In the genomic region with DNA sequence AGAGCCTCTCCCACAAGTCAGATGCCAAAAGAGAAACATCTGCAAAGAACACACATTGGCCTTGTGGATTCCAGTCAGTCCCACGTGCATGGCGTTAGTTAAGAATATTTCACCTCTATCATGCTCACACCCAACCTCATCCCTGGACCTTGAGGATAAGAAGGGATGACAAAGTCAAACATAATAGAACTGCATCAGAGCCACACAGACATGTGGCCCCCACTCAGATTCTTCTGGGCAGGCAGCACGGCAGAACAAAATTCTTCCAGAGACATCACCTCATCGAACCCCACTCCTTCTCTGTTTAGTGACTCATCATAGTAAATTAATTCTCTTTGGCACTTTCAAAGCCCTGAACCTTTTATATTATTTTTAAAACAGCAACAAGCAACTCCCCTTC, we compare ENCODE assay signal across 23 cellular contexts. TPM values are rescaled to one million over a fixed set of nuclear protein-coding genes. Genes with fewer than 3 reads are reported as not detected.
"Had no signal": no experiment of that assay in that cellular context is flagged by ENCODE, and none has a peak within 500 bp of the region (broad histone marks: within the 10 kb centered on the region; RNA-seq: fewer than 3 reads in every experiment).

No MANE protein-coding gene starts in this region.

- H3K27me3 Mint-ChIP-seq: activated T-helper 17 cell treated with anti-CD3 and anti-CD28 coated beads, Interleukin-2, amount 50 U/mL, for 72 hours; stimulated activated naive B cell treated with anti-CD40 and anti-IgM and Interleukin-4, amounts not matched to agents 10 μg/mL and 1 μg/mL and 100 μg/mL, for 72 hours; T-cell had no signal

- H3K9me3 Mint-ChIP-seq: activated T-helper 17 cell treated with anti-CD3 and anti-CD28 coated beads, Interleukin-2, amount 50 U/mL, for 72 hours; nephron progenitor cell; T-cell; T-helper 2 cell treated with Interferon-gamma antibody and Interleukin-4, amounts not matched to agents 5 μg/mL and 100 μg/mL, for 36 hours; type B pancreatic cell had no signal

- H3K4me1 Mint-ChIP-seq: activated T-helper 17 cell treated with anti-CD3 and anti-CD28 coated beads, Interleukin-2, amount 50 U/mL, for 72 hours; T-cell had no signal

- DNase-seq: activated CD4-positive, alpha-beta T cell treated with anti-CD3 and anti-CD28 coated beads for 1 hour; activated CD4-positive, alpha-beta T cell treated with anti-CD3 and anti-CD28 coated beads, Interleukin-2, amount 50 U/mL, for 1 hour; activated CD8-positive, alpha-beta T cell treated with anti-CD3 and anti-CD28 coated beads, Interleukin-2, amount 10 ng/mL, durations not matched to agents 7 days and 5 days; activated naive CD4-positive, alpha-beta T cell treated with Interleukin-2 at 50 U/mL for 16 hours; amygdala; brain microvascular endothelial cell; dermis blood vessel endothelial cell; effector CD8-positive, alpha-beta T cell; foreskin melanocyte; hippocampal formation; left ventricle myocardium superior; mammary epithelial cell; nephron progenitor cell; occipital lobe; stimulated activated CD4-positive, alpha-beta T cell treated with anti-CD3 and anti-CD28 coated beads, Interleukin-15, amount 100 ng/mL, for 24 hours; stimulated activated naive B cell treated with anti-CD40 and anti-IgM and Interleukin-4, amounts not matched to agents 10 μg/mL and 1 μg/mL and 100 μg/mL, for 72 hours; T-cell; WERI-Rb-1 had no signal

- H3K27ac Mint-ChIP-seq: activated CD8-positive, alpha-beta T cell treated with anti-CD3 and anti-CD28 coated beads, Interleukin-2, amount 10 ng/mL, durations not matched to agents 7 days and 5 days; activated T-helper 17 cell treated with anti-CD3 and anti-CD28 coated beads, Interleukin-2, amount 50 U/mL, for 72 hours; nephron progenitor cell; stimulated activated naive B cell treated with anti-CD40 and anti-IgM and Interleukin-4, amounts not matched to agents 10 μg/mL and 1 μg/mL and 100 μg/mL, for 72 hours; T-cell; T-helper 2 cell treated with Interferon-gamma antibody and Interleukin-4, amounts not matched to agents 5 μg/mL and 100 μg/mL, for 36 hours; type B pancreatic cell had no signal

- H3K4me3 Mint-ChIP-seq: activated CD8-positive, alpha-beta T cell treated with anti-CD3 and anti-CD28 coated beads, Interleukin-2, amount 10 ng/mL, durations not matched to agents 7 days and 5 days; activated T-helper 17 cell treated with anti-CD3 and anti-CD28 coated beads, Interleukin-2, amount 50 U/mL, for 72 hours; nephron progenitor cell; T-cell; T-helper 2 cell treated with Interferon-gamma antibody and Interleukin-4, amounts not matched to agents 5 μg/mL and 100 μg/mL, for 36 hours; type B pancreatic cell had no signal

- ATAC-seq: activated CD8-positive, alpha-beta T cell treated with anti-CD3 and anti-CD28 coated beads, Interleukin-2, amount 10 ng/mL, durations not matched to agents 7 days and 5 days; activated T-helper 17 cell treated with anti-CD3 and anti-CD28 coated beads, Interleukin-2, amount 50 U/mL, for 72 hours; left ventricle myocardium superior; sciatic nerve; T-cell had no signal

- H3K36me3 Mint-ChIP-seq: T-cell, type B pancreatic cell had no signal

RNA-seq across cellular contexts. Expression of gene ADD2, which starts 58.3 kb away (rescaled TPM):
- total RNA-seq: mammary epithelial cell, myocyte had no signal
